ENCODE assay signal across 13 cellular contexts in the genomic region with DNA sequence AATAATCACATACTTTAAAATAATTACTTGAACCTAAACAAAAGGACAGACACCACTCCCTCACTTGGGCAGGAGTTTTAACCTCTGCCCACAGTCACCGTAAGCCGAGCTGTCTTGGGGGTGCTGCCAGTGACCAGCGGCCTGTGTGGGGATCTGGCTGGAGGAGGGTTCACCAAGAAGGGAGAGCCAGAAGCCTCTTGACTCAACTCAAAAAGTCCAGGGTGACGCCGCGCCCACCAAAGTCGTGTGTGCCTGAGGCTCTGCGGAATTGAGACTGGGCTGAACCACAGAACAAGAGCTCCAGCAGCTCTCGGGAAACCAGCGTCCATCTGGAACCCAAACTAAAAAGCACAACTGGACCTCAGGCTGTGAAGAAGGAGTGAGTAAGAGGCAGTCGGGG. TPM values are rescaled to one million over a fixed set of nuclear protein-coding genes. Genes with fewer than 3 reads are reported as not detected.
DNase-seq lines count a peak whose midpoint lies in the region; ATAC-seq, FAIRE-seq and TF ChIP-seq lines count a peak whose summit lies in the region.
"Had no signal": no experiment of that assay in that cellular context is flagged by ENCODE, and none has a peak within 500 bp of the region (broad histone marks: within the 10 kb centered on the region; RNA-seq: fewer than 3 reads in every experiment).

No MANE protein-coding gene starts in this region.

- intact Hi-C loops in heart right ventricle (cut with DNase I) = loop anchor here in 3 of 10 donors (5.0 kb wide), 1 partner anchor 37 kb away; a partner anchor contains a TSS

- H3K4me3 ChIP-seq in ACC112 (ENCODE audit: low read depth, low read length) (peak overlapping the region; percentile 36; the same call in 1 of the 2 replicates), astrocyte of the cerebellum (ENCODE audit: low read depth, low read length) (peak overlapping the region; percentile 9), heart right ventricle (peak overlapping the region in 8 of 10 donors; percentile 6 to 51 (median 38)), rectal smooth muscle tissue (ENCODE audit: low read length) (peak overlapping the region; percentile 48), HAP-1 (no peak overlapping the region)

- WGBS in heart right ventricle, 2 donors = 63 to 71% methylated on average over 11 of the region's 11 CpGs

- H3K79me2 ChIP-seq in ACC112 (ENCODE audit: control insufficient read depth, insufficient read depth, low read length, unreplicated experiment) = peaks cover 10% of the 10 kb centered on the region

- no peak overlapping the region for H2AFZ ChIP-seq in ACC112 (ENCODE audit: low read length, unreplicated experiment)

- no peak overlapping the region for H3K9ac ChIP-seq in rectal smooth muscle tissue (ENCODE audit: low read length)
- H3K9ac ChIP-seq: KMS-11 had no signal

- ATAC-seq in heart right ventricle (peak in 5 of 8 donors; percentile 6 to 24 (median 11)), GM19324 (IDR thresholded peaks at IDR 0.05; ENCODE audit: low FRiP score, unreplicated experiment) (no peak), GM21526 (IDR thresholded peaks at IDR 0.05; ENCODE audit: low FRiP score, unreplicated experiment) (no peak)

- peak overlapping the region; percentile 58 for H3K27ac ChIP-seq in ACC112 (ENCODE audit: low read depth, low read length)
- H3K27ac ChIP-seq in heart right ventricle = peak overlapping the region in 9 of 10 donors; percentile 59 to 82 (median 78)
- peak overlapping the region; percentile 76 for H3K27ac ChIP-seq in rectal smooth muscle tissue (ENCODE audit: low read depth, low read length)
- H3K27ac ChIP-seq: KMS-11, neutrophil had no signal

- no peaks in the 10 kb centered on the region for H3K9me3 ChIP-seq in heart right ventricle
- no peaks in the 10 kb centered on the region for H3K9me3 ChIP-seq in HAP-1
- H3K9me3 ChIP-seq: neutrophil had no signal

- in situ Hi-C loops in astrocyte of the cerebellum (cut with HindIII; ENCODE audit: low sequenced_read_pairs) = no loop called here
- in situ Hi-C loops in HAP-1 (cut with MboI; ENCODE audit: low sequenced_read_pairs) = no loop called here

- FAIRE-seq in HTR-8/SVneo (lab: Jason Lieb, UNC) = no peak

- H3K27me3 ChIP-seq in ACC112 (ENCODE audit: insufficient read depth, low read length) (no peaks in the 10 kb centered on the region), heart right ventricle (no peaks in the 10 kb centered on the region), rectal smooth muscle tissue (ENCODE audit: control insufficient read depth, insufficient read depth, low read length) (no peaks in the 10 kb centered on the region), HAP-1 (ENCODE audit: low read depth) (no peaks in the 10 kb centered on the region)
- H3K27me3 ChIP-seq: neutrophil had no signal

- H3K36me3 ChIP-seq in ACC112 (ENCODE audit: insufficient read depth, low read length) (no peaks in the 10 kb centered on the region), heart right ventricle (peaks cover 0 to 17% (median 0%) of the 10 kb centered on the region in 9 donors), rectal smooth muscle tissue (ENCODE audit: control insufficient read depth, insufficient read depth, low read length) (no peaks in the 10 kb centered on the region), HAP-1 (replicated peaks) (peaks cover 13% of the 10 kb centered on the region)
- H3K36me3 ChIP-seq: neutrophil had no signal

- DNase-seq in astrocyte of the cerebellum (ENCODE audit: low read depth) = no peak
- DNase-seq in heart right ventricle = no peak
- no peak for DNase-seq in HTR-8/SVneo (ENCODE audit: insufficient read length, low spot score)
- no peak for DNase-seq in HAP-1 (ENCODE audit: low spot score in 2 of 2)
- DNase-seq: activated B cell treated with CpG ODN at 0.5 μM for 24 hours; activated T-cell treated with anti-CD3 and anti-CD28 coated beads, Interleukin-2, amount 50 U/mL, for 48 hours; SHP77 had no signal

- TF ChIP-seq CTCF in astrocyte of the cerebellum (IDR thresholded peaks at IDR 0.05; ENCODE audit: low read depth, low read length, missing control alignments) (no peak), heart right ventricle (IDR thresholded peaks at IDR 0.05) (no peak)

- peaks cover 20% of the 10 kb centered on the region for H3K4me1 ChIP-seq in ACC112 (ENCODE audit: control insufficient read depth, insufficient read depth, low read length, unreplicated experiment)
- H3K4me1 ChIP-seq in heart right ventricle = peaks cover 0 to 38% (median 15%) of the 10 kb centered on the region in 9 donors
- H3K4me1 ChIP-seq in rectal smooth muscle tissue (ENCODE audit: control insufficient read depth, insufficient read depth, low read length) = peaks cover 5% of the 10 kb centered on the region
- H3K4me1 ChIP-seq in HAP-1 = no peaks in the 10 kb centered on the region

RNA-seq across cellular contexts. Expression of a gene that starts 35.8 kb away (rescaled TPM):
- 10 to 100 TPM in 4 of 10 donors, 1 to 10 TPM in 6; 4.4 to 11.2 (median 7.7) TPM for total RNA-seq in heart right ventricle
- polyA plus RNA-seq in heart right ventricle = 10 to 100 TPM; 26.9 to 32.6 TPM

RNA-seq across cellular contexts. Expression of a gene that starts 36.3 kb away (rescaled TPM):
- 1 to 10 TPM; 1.1 to 4.7 (median 1.7) TPM for total RNA-seq in heart right ventricle
- polyA plus RNA-seq in heart right ventricle = 1 to 10 TPM; 3.0 to 4.5 TPM

Comparison
In these comparisons a context has a peak if more than half of its experiments do, and no peak if none do; other contexts are left out.
1. ATAC-seq: peak in heart right ventricle (5 of 8); none in GM19324 (single experiment) and GM21526 (single experiment).
2. Peak in every context shown above with its lines, with median percentiles within 50 percentile points of each other: H3K27ac ChIP-seq.